Comparison of ENCODE assay signal across 1 cellular context in genomic region chr14:23469127-23469905, GRCh38.
TF ChIP-seq lines count a peak whose summit lies in the region.

NGDN (plus strand) TSS chr14:23469703; CDS start chr14:23469716, 13 bp downstream.

TF ChIP-seq in HepG2, 621 proteins besides CTCF, POLR2A, EP300 and RAD21 (continued from another document and continues in another):
- peak; percentile 96 for TF ChIP-seq ZNF574 (CRISPR knock-in tag; IDR thresholded peaks at IDR 0.05)
- TF ChIP-seq ARNTL (CRISPR knock-in tag; IDR thresholded peaks at IDR 0.05), result peak; percentile 71
- peak; percentile 85 for TF ChIP-seq KDM3A (CRISPR knock-in tag; IDR thresholded peaks at IDR 0.05; ENCODE audit: low read depth)
- TF ChIP-seq NCOA2 (CRISPR knock-in tag; IDR thresholded peaks at IDR 0.05), result no peak; the same call in none of the 2 replicates
- peak; percentile 97 for TF ChIP-seq HNF1B (CRISPR knock-in tag; IDR thresholded peaks at IDR 0.05)
- no peak for TF ChIP-seq LRRFIP1 (CRISPR knock-in tag; conservative IDR thresholded peaks at IDR 0.05)
- no peak for TF ChIP-seq MAFK (conservative IDR thresholded peaks at IDR 0.05 in 1 of 2, IDR thresholded peaks at IDR 0.05 in 1 of 2; ENCODE audit: low read length in 2 of 2)
- no peak for TF ChIP-seq KAT2B (IDR thresholded peaks at IDR 0.05; ENCODE audit: borderline replicate concordance, low read depth, low read length)
- no peak for TF ChIP-seq MTF1 (CRISPR knock-in tag; IDR thresholded peaks at IDR 0.05)
- TF ChIP-seq MLLT10 (CRISPR knock-in tag; IDR thresholded peaks at IDR 0.05), result no peak
- peak; percentile 92 for TF ChIP-seq ZFP91 (CRISPR knock-in tag; IDR thresholded peaks at IDR 0.05; ENCODE audit: borderline replicate concordance)
- TF ChIP-seq SMC3 (IDR thresholded peaks at IDR 0.05; ENCODE audit: low read length), result peak; percentile 0
- no peak; the same call in 1 of the 2 replicates for TF ChIP-seq ZNF703 (CRISPR knock-in tag; IDR thresholded peaks at IDR 0.05; ENCODE audit: borderline replicate concordance)
- no peak for TF ChIP-seq AGO1 (IDR thresholded peaks at IDR 0.05; ENCODE audit: low read depth, low read length, poor library complexity, severe bottlenecking)
- peak; percentile 92; the same call in 1 of the 2 replicates for TF ChIP-seq ZNF788 (CRISPR knock-in tag; IDR thresholded peaks at IDR 0.05; ENCODE audit: borderline replicate concordance)
- TF ChIP-seq WIZ (CRISPR knock-in tag; IDR thresholded peaks at IDR 0.05), result peak; percentile 86; the same call in 1 of the 2 replicates
- TF ChIP-seq ZFAT (CRISPR knock-in tag; conservative IDR thresholded peaks at IDR 0.05), result peak; percentile 77; the same call in 1 of the 2 replicates
- peak; percentile 73 for TF ChIP-seq RBFOX2 (IDR thresholded peaks at IDR 0.05; ENCODE audit: low read depth, low read length)
- TF ChIP-seq KDM1A (CRISPR knock-in tag; IDR thresholded peaks at IDR 0.05), result peak; percentile 38; the same call in 1 of the 2 replicates
- no peak for TF ChIP-seq PLRG1 (conservative IDR thresholded peaks at IDR 0.05)
- TF ChIP-seq ZNF292 (CRISPR knock-in tag; IDR thresholded peaks at IDR 0.05; ENCODE audit: borderline replicate concordance, low read depth), result 0 out of 2 replicates have a peak, but pooled peaks have one; percentile 24
- TF ChIP-seq MAFG (CRISPR knock-in tag; IDR thresholded peaks at IDR 0.05), result no peak
- peak; percentile 94 for TF ChIP-seq RFXAP (CRISPR knock-in tag; IDR thresholded peaks at IDR 0.05; ENCODE audit: borderline replicate concordance)
- TF ChIP-seq ZNF772 (CRISPR knock-in tag; IDR thresholded peaks at IDR 0.05), result peak; percentile 93
- TF ChIP-seq ZNF710 (CRISPR knock-in tag; IDR thresholded peaks at IDR 0.05; ENCODE audit: borderline replicate concordance), result peak; percentile 69; the same call in 1 of the 2 replicates
- no peak; the same call in 1 of the 2 replicates for TF ChIP-seq ZNF570 (CRISPR knock-in tag; IDR thresholded peaks at IDR 0.05; ENCODE audit: borderline replicate concordance)
- TF ChIP-seq ZBTB21 (CRISPR knock-in tag; IDR thresholded peaks at IDR 0.05), result peak; percentile 92
- peak; percentile 93 for TF ChIP-seq JARID2 (CRISPR knock-in tag; IDR thresholded peaks at IDR 0.05; ENCODE audit: insufficient replicate concordance)
- peak; percentile 27; the same call in 1 of the 2 replicates for TF ChIP-seq ZNF251 (CRISPR knock-in tag; IDR thresholded peaks at IDR 0.05)
- TF ChIP-seq ZNF674 (CRISPR knock-in tag; IDR thresholded peaks at IDR 0.05; ENCODE audit: low read depth), result peak; percentile 98; the same call in 1 of the 2 replicates
- peak; percentile 79 for TF ChIP-seq FOXA3 (CRISPR knock-in tag; IDR thresholded peaks at IDR 0.05)
- no peak for TF ChIP-seq ZBTB14 (CRISPR knock-in tag; IDR thresholded peaks at IDR 0.05)
- no peak for TF ChIP-seq ZNF432 (CRISPR knock-in tag; IDR thresholded peaks at IDR 0.05; ENCODE audit: borderline replicate concordance)
- no peak for TF ChIP-seq NONO (IDR thresholded peaks at IDR 0.05)
- no peak; the same call in none of the 2 replicates for TF ChIP-seq NONO (CRISPR knock-in tag; conservative IDR thresholded peaks at IDR 0.05)
- TF ChIP-seq ZNF720 (CRISPR knock-in tag; IDR thresholded peaks at IDR 0.05), result peak; percentile 31; the same call in 1 of the 2 replicates
- TF ChIP-seq ZNF605 (CRISPR knock-in tag; IDR thresholded peaks at IDR 0.05), result peak; percentile 95
- TF ChIP-seq RERE (CRISPR knock-in tag; IDR thresholded peaks at IDR 0.05; ENCODE audit: low read depth), result 0 out of 2 replicates have a peak, but pooled peaks have one; percentile 15
- peak; percentile 89 for TF ChIP-seq MIER3 (CRISPR knock-in tag; IDR thresholded peaks at IDR 0.05; ENCODE audit: borderline replicate concordance)
- peak; percentile 79 for TF ChIP-seq ZNF563 (CRISPR knock-in tag; IDR thresholded peaks at IDR 0.05)
- TF ChIP-seq TIGD3 (CRISPR knock-in tag; IDR thresholded peaks at IDR 0.05; ENCODE audit: borderline replicate concordance), result peak; percentile 68; the same call in 1 of the 2 replicates
- no peak for TF ChIP-seq U2AF1 (optimal IDR thresholded peaks at IDR 0.05; ENCODE audit: low read depth, low read length)
- TF ChIP-seq ONECUT2 (CRISPR knock-in tag; IDR thresholded peaks at IDR 0.05), result 0 out of 2 replicates have a peak, but pooled peaks have one; percentile 13
